1 cellular context compared by ENCODE assay signal in genomic region chr11:62665630-62666258, GRCh38.
A peak's percentile ranks its signal among the peaks of the same experiment; 100 is the strongest.
TF ChIP-seq lines count a peak whose summit lies in the region.

No MANE protein-coding gene starts in this region.

TF ChIP-seq in HepG2, 621 proteins besides CTCF, POLR2A, EP300 and RAD21 (continued from another document):
- TF ChIP-seq PATZ1 (CRISPR knock-in tag; IDR thresholded peaks at IDR 0.05) (peak; percentile 54; the same call in 1 of the 2 replicates), ZNF746 (CRISPR knock-in tag; IDR thresholded peaks at IDR 0.05) (peak; percentile 54; the same call in 1 of the 2 replicates), ZNF749 (CRISPR knock-in tag; IDR thresholded peaks at IDR 0.05; ENCODE audit: borderline replicate concordance) (no peak), KDM4B (CRISPR knock-in tag; IDR thresholded peaks at IDR 0.05) (no peak), ATF2 (CRISPR knock-in tag; IDR thresholded peaks at IDR 0.05) (no peak), ZNF569 (CRISPR knock-in tag; IDR thresholded peaks at IDR 0.05; ENCODE audit: borderline replicate concordance) (0 out of 2 replicates have a peak, but pooled peaks have one; percentile 18), BORCS8-MEF2B (CRISPR knock-in tag; IDR thresholded peaks at IDR 0.05) (no peak), ZNF776 (CRISPR knock-in tag; IDR thresholded peaks at IDR 0.05) (no peak), ZNF616 (CRISPR knock-in tag; IDR thresholded peaks at IDR 0.05; ENCODE audit: low read depth) (0 out of 2 replicates have a peak, but pooled peaks have one; percentile 1), LCORL (IDR thresholded peaks at IDR 0.05) (no peak), LCORL (CRISPR knock-in tag; IDR thresholded peaks at IDR 0.05) (no peak), E2F1 (CRISPR knock-in tag; IDR thresholded peaks at IDR 0.05) (0 out of 2 replicates have a peak, but pooled peaks have one; percentile 24), KDM1A (CRISPR knock-in tag; IDR thresholded peaks at IDR 0.05) (no peak), MEIS1 (CRISPR knock-in tag; IDR thresholded peaks at IDR 0.05; ENCODE audit: borderline replicate concordance) (no peak; the same call in 1 of the 2 replicates), ZBTB14 (CRISPR knock-in tag; IDR thresholded peaks at IDR 0.05) (no peak), ZNF276 (CRISPR knock-in tag; IDR thresholded peaks at IDR 0.05; ENCODE audit: low read depth) (no peak), CAMTA2 (CRISPR knock-in tag; IDR thresholded peaks at IDR 0.05; ENCODE audit: borderline replicate concordance) (no peak), EED (CRISPR knock-in tag; IDR thresholded peaks at IDR 0.05) (no peak), FOXO4 (CRISPR knock-in tag; conservative IDR thresholded peaks at IDR 0.05) (no peak), ZSCAN29 (CRISPR knock-in tag; conservative IDR thresholded peaks at IDR 0.05) (0 out of 2 replicates have a peak, but pooled peaks have one; percentile 28), ZNF619 (CRISPR knock-in tag; IDR thresholded peaks at IDR 0.05) (no peak), ZNF138 (CRISPR knock-in tag; IDR thresholded peaks at IDR 0.05; ENCODE audit: low read depth) (peak; percentile 56; the same call in 1 of the 2 replicates)
